13 cellular contexts compared by ENCODE assay signal in the genomic region with DNA sequence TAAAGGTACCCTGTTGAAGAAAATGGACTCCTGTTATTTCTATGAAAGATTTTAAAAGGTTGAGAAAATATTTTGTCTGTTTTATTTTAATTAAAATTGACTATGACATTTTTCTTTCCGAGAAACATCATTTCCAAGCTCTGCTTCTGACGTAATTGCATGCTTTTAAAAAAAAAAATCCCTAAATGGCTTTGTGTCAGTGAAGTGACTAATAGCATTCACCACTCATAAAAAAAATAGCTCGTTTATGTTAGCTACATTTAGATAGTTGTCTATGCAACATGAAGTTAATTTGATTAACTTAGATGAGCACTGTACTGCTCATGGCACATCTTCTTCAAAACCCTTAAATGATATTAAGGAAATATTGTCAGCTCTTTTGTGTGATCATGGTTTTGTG.
DNase-seq lines count a peak whose midpoint lies in the region; ATAC-seq and TF ChIP-seq lines count a peak whose summit lies in the region.
"Had no signal": no experiment of that assay in that cellular context is flagged by ENCODE, and none has a peak within 500 bp of the region (broad histone marks: within the 10 kb centered on the region; RNA-seq: fewer than 3 reads in every experiment).

No MANE protein-coding gene starts in this region.

- TF ChIP-seq CTCF in fibroblast of mammary gland (conservative IDR thresholded peaks at IDR 0.05; ENCODE audit: control insufficient read depth, insufficient read depth, low read depth, low read length), result no peak

- ATAC-seq in SK-N-SH treated with all-trans-retinoic acid at 6 μM for 48 hours, result peak; percentile 61
- no peak for ATAC-seq in HG02973 (IDR thresholded peaks at IDR 0.05; ENCODE audit: unreplicated experiment)
- ATAC-seq: PC-3 had no signal

- intact Hi-C loops in posterior vena cava (cut with DNase I), result no loop called here

- H3K4me3 ChIP-seq in fibroblast of mammary gland (ENCODE audit: control insufficient read depth, low read depth, low read length), result no peak overlapping the region
- H3K4me3 ChIP-seq: HAP-1 had no signal

- DNase-seq in COLO829 (ENCODE audit: low spot score) (peak; percentile 11), fibroblast of mammary gland (ENCODE audit: low read depth) (peak; percentile 28), renal cortical epithelial cell (ENCODE audit: low read depth) (peak; percentile 19), posterior vena cava (ENCODE audit: low spot score) (no peak), ecto neural progenitor cell (ENCODE audit: low spot score) (no peak)
- DNase-seq: COR-L47, MV-4-11, NCI-H187 treated with DMSO at 0.1 percent for 48 hours, NCI-H748 treated with DMSO at 0.1 percent for 48 hours, PC-3 had no signal

TF ChIP-seq in SK-N-SH treated with all-trans-retinoic acid at 6 μM for 48 hours, 23 proteins besides CTCF, POLR2A, EP300 and RAD21:
- TF ChIP-seq, protein P1, sequence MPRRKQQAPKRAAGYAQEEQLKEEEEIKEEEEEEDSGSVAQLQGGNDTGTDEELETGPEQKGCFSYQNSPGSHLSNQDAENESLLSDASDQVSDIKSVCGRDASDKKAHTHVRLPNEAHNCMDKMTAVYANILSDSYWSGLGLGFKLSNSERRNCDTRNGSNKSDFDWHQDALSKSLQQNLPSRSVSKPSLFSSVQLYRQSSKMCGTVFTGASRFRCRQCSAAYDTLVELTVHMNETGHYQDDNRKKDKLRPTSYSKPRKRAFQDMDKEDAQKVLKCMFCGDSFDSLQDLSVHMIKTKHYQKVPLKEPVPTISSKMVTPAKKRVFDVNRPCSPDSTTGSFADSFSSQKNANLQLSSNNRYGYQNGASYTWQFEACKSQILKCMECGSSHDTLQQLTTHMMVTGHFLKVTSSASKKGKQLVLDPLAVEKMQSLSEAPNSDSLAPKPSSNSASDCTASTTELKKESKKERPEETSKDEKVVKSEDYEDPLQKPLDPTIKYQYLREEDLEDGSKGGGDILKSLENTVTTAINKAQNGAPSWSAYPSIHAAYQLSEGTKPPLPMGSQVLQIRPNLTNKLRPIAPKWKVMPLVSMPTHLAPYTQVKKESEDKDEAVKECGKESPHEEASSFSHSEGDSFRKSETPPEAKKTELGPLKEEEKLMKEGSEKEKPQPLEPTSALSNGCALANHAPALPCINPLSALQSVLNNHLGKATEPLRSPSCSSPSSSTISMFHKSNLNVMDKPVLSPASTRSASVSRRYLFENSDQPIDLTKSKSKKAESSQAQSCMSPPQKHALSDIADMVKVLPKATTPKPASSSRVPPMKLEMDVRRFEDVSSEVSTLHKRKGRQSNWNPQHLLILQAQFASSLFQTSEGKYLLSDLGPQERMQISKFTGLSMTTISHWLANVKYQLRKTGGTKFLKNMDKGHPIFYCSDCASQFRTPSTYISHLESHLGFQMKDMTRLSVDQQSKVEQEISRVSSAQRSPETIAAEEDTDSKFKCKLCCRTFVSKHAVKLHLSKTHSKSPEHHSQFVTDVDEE (CRISPR knock-in tag; IDR thresholded peaks at IDR 0.05), result peak; percentile 75
- TF ChIP-seq, protein P2, sequence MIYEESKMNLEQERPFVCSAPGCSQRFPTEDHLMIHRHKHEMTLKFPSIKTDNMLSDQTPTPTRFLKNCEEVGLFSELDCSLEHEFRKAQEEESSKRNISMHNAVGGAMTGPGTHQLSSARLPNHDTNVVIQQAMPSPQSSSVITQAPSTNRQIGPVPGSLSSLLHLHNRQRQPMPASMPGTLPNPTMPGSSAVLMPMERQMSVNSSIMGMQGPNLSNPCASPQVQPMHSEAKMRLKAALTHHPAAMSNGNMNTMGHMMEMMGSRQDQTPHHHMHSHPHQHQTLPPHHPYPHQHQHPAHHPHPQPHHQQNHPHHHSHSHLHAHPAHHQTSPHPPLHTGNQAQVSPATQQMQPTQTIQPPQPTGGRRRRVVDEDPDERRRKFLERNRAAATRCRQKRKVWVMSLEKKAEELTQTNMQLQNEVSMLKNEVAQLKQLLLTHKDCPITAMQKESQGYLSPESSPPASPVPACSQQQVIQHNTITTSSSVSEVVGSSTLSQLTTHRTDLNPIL (CRISPR knock-in tag; IDR thresholded peaks at IDR 0.05; ENCODE audit: low read depth), result peak; percentile 82
- TF ChIP-seq, protein P3, sequence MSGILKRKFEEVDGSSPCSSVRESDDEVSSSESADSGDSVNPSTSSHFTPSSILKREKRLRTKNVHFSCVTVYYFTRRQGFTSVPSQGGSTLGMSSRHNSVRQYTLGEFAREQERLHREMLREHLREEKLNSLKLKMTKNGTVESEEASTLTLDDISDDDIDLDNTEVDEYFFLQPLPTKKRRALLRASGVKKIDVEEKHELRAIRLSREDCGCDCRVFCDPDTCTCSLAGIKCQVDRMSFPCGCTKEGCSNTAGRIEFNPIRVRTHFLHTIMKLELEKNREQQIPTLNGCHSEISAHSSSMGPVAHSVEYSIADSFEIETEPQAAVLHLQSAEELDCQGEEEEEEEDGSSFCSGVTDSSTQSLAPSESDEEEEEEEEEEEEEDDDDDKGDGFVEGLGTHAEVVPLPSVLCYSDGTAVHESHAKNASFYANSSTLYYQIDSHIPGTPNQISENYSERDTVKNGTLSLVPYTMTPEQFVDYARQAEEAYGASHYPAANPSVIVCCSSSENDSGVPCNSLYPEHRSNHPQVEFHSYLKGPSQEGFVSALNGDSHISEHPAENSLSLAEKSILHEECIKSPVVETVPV (CRISPR knock-in tag; IDR thresholded peaks at IDR 0.05), result peak; percentile 68; the same call in 1 of the 2 replicates
- peak; percentile 85 for TF ChIP-seq ZC3H10 (CRISPR knock-in tag; IDR thresholded peaks at IDR 0.05)
- peak; percentile 79; the same call in 1 of the 2 replicates for TF ChIP-seq TOX (CRISPR knock-in tag; IDR thresholded peaks at IDR 0.05; ENCODE audit: borderline replicate concordance)
- peak; percentile 96 for TF ChIP-seq ISL1 (CRISPR knock-in tag; IDR thresholded peaks at IDR 0.05)
- TF ChIP-seq, protein P4, sequence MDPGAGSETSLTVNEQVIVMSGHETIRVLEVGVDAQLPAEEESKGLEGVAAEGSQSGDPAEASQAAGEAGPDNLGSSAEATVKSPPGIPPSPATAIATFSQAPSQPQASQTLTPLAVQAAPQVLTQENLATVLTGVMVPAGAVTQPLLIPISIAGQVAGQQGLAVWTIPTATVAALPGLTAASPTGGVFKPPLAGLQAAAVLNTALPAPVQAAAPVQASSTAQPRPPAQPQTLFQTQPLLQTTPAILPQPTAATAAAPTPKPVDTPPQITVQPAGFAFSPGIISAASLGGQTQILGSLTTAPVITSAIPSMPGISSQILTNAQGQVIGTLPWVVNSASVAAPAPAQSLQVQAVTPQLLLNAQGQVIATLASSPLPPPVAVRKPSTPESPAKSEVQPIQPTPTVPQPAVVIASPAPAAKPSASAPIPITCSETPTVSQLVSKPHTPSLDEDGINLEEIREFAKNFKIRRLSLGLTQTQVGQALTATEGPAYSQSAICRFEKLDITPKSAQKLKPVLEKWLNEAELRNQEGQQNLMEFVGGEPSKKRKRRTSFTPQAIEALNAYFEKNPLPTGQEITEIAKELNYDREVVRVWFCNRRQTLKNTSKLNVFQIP (CRISPR knock-in tag; IDR thresholded peaks at IDR 0.05; ENCODE audit: borderline replicate concordance, low read depth), result no peak
- TF ChIP-seq RARB (CRISPR knock-in tag; IDR thresholded peaks at IDR 0.05), result no peak
- TF ChIP-seq ZFP3 (CRISPR knock-in tag; IDR thresholded peaks at IDR 0.05), result no peak
- no peak for TF ChIP-seq ZFP30 (CRISPR knock-in tag; IDR thresholded peaks at IDR 0.05)
- 0 out of 2 replicates have a peak, but pooled peaks have one; percentile 52 for TF ChIP-seq ZNF565 (CRISPR knock-in tag; conservative IDR thresholded peaks at IDR 0.05; ENCODE audit: low read depth)

Comparison
In these comparisons a context has a peak if more than half of its experiments do, and no peak if none do; other contexts are left out.
1. DNase-seq: peak in COLO829 (single experiment), fibroblast of mammary gland (single experiment) and renal cortical epithelial cell (single experiment); none in posterior vena cava (single experiment) and ecto neural progenitor cell (single experiment).